In genomic region chr7:129169171-129169643, GRCh38 we compare ENCODE assay signal across 8 cellular contexts. TPM values are rescaled to one million over a fixed set of nuclear protein-coding genes. Genes with fewer than 3 reads are reported as not detected.
DNase-seq lines count a peak whose midpoint lies in the region; TF ChIP-seq lines count a peak whose summit lies in the region.

No MANE protein-coding gene starts in this region.

- TF ChIP-seq CTCF in astrocyte of the spinal cord (IDR thresholded peaks at IDR 0.05; ENCODE audit: low read depth, low read length) (no peak), kidney epithelial cell (IDR thresholded peaks at IDR 0.05; ENCODE audit: insufficient read depth, low read length, poor library complexity, severe bottlenecking) (no peak)

- DNase-seq in NCI-H774 (lab: John Stamatoyannopoulos, UW): peak; percentile 51
- DNase-seq in astrocyte of the spinal cord (ENCODE audit: low read depth, low spot score): peak; percentile 22
- DNase-seq in kidney epithelial cell (ENCODE audit: low read depth): no peak
- DNase-seq in stimulated activated CD8-positive, alpha-beta memory T cell treated with anti-CD3 and anti-CD28 coated beads, Interleukin-12 subunit alpha, Interleukin-12 subunit beta, amount 100 ng/mL, for 4 hours (ENCODE audit: low read depth): peak; percentile 22
- DNase-seq in kidney glomerular epithelial cell (lab: John Stamatoyannopoulos, UW): no peak
- DNase-seq in T1000 (lab: John Stamatoyannopoulos, UW): no peak
- no peak for DNase-seq in cerebellar nuclear complex (lab: John Stamatoyannopoulos, UW)

- no peaks in the 10 kb centered on the region for H3K36me3 ChIP-seq in kidney epithelial cell (ENCODE audit: control insufficient read depth, insufficient read depth, low read length)

- H3K27me3 ChIP-seq in kidney epithelial cell (ENCODE audit: control insufficient read depth, insufficient read depth, low read length): no peaks in the 10 kb centered on the region

- in situ Hi-C loops in astrocyte of the spinal cord (cut with HindIII; ENCODE audit: low sequenced_read_pairs): no loop called here

- H3K4me3 ChIP-seq in astrocyte of the spinal cord (ENCODE audit: low read depth, low read length) (peak overlapping the region; percentile 48), kidney epithelial cell (ENCODE audit: low read depth, low read length) (peak overlapping the region; percentile 36)

- peak; percentile 21 for TF ChIP-seq POLR2A in GM19099 (IDR thresholded peaks at IDR 0.05; ENCODE audit: extremely low read depth, insufficient read length, low read depth)

RNA-seq across cellular contexts. Expression of gene SMO, which starts 19.2 kb away (rescaled TPM):
- total RNA-seq in kidney epithelial cell: 20.1 and 22.3 TPM in 2 replicates

RNA-seq across cellular contexts. Expression of gene TSPAN33, which starts 24.7 kb away (rescaled TPM):
- 18.0 and 22.2 TPM in 2 replicates for total RNA-seq in kidney epithelial cell

RNA-seq across cellular contexts. Expression of gene AHCYL2, which starts 55.6 kb away (rescaled TPM):
- total RNA-seq in kidney epithelial cell: 9.5 and 10.1 TPM in 2 replicates

Comparison
In these comparisons a context has a peak if more than half of its experiments do, and no peak if none do; other contexts are left out.
1. DNase-seq: peak in NCI-H774 (single experiment), astrocyte of the spinal cord (single experiment) and stimulated activated CD8-positive, alpha-beta memory T cell treated with anti-CD3 and anti-CD28 coated beads, Interleukin-12 subunit alpha, Interleukin-12 subunit beta, amount 100 ng/mL, for 4 hours (single experiment); none in kidney epithelial cell (single experiment), kidney glomerular epithelial cell (single experiment), T1000 (single experiment) and cerebellar nuclear complex (0 of 2).